Comparison of ENCODE assay signal across 8 cellular contexts in genomic region chr9:129177791-129178578, GRCh38. TPM values are rescaled to one million over a fixed set of nuclear protein-coding genes. Genes with fewer than 3 reads are reported as not detected.
DNase-seq lines count a peak whose midpoint lies in the region; ATAC-seq, FAIRE-seq and TF ChIP-seq lines count a peak whose summit lies in the region.

IER5L (minus strand) TSS chr9:129178261; CDS start chr9:129178052, 209 bp downstream.

- H3K4me1 Mint-ChIP-seq in activated naive CD8-positive, alpha-beta T cell treated with anti-CD3 and anti-CD28 coated beads, Interleukin-2, amount 10 ng/mL, durations not matched to agents 7 days and 5 days, result peaks cover 8% of the 10 kb centered on the region

- H3K4me3 ChIP-seq in pancreas, result peak within 1 kb of the TSS; percentile 59 to 83 (median 63)
- H3K4me3 ChIP-seq in thyroid gland (replicated peaks in 1 of 3), result peak within 1 kb of the TSS; percentile 61 to 95 (median 81)

- H3K27me3 ChIP-seq in pancreas (no peaks in the 10 kb centered on the region), thyroid gland (no peaks in the 10 kb centered on the region)

- H3K27me3 Mint-ChIP-seq in activated naive CD8-positive, alpha-beta T cell treated with anti-CD3 and anti-CD28 coated beads, Interleukin-2, amount 10 ng/mL, durations not matched to agents 7 days and 5 days, result peaks cover 6% of the 10 kb centered on the region

- TF ChIP-seq POLR2A in GM10847 (IDR thresholded peaks at IDR 0.05; ENCODE audit: extremely low read depth, insufficient read length) (peak; percentile 94), thyroid gland (IDR thresholded peaks at IDR 0.05) (peak; percentile 65 to 99)

- H3K9me3 ChIP-seq in pancreas, result no peaks in the 10 kb centered on the region
- H3K9me3 ChIP-seq in thyroid gland, result no peaks in the 10 kb centered on the region

- peaks cover 0 to 11% (median 7%) of the 10 kb centered on the region in 3 donors for H3K4me1 ChIP-seq in pancreas
- peaks cover 21 to 22% of the 10 kb centered on the region in 2 donors for H3K4me1 ChIP-seq in thyroid gland

- FAIRE-seq in pancreas (lab: Jason Lieb, UNC), result no peak

- peak; percentile 76 for ATAC-seq in HG02623 (IDR thresholded peaks at IDR 0.05; ENCODE audit: unreplicated experiment)
- ATAC-seq in activated naive CD8-positive, alpha-beta T cell treated with anti-CD3 and anti-CD28 coated beads, Interleukin-2, amount 10 ng/mL, durations not matched to agents 7 days and 5 days (ENCODE audit: low read depth), result peak; percentile 83
- peak; percentile 84 for ATAC-seq in Right ventricle myocardium inferior
- ATAC-seq in pancreas, result peak; percentile 69 to 85 (median 80)

- DNase-seq in NCI-H1092 treated with DMSO at 0.1 percent for 48 hours (lab: John Stamatoyannopoulos, UW), result peak; percentile 95
- DNase-seq in SKM-1 treated with dmso at 0.1 percent for 144 hours (lab: John Stamatoyannopoulos, UW; ENCODE audit: unreplicated experiment), result peak; percentile 86
- DNase-seq in activated naive CD8-positive, alpha-beta T cell treated with anti-CD3 and anti-CD28 coated beads, Interleukin-2, amount 10 ng/mL, durations not matched to agents 7 days and 5 days, result peak; percentile 95
- peak; percentile 98 for DNase-seq in Right ventricle myocardium inferior (ENCODE audit: missing footprints)
- DNase-seq in pancreas, result peak; percentile 92 to 99 (median 96)
- DNase-seq in thyroid gland, result peak; percentile 95 to 96

- no peaks in the 10 kb centered on the region for H3K36me3 Mint-ChIP-seq in activated naive CD8-positive, alpha-beta T cell treated with anti-CD3 and anti-CD28 coated beads, Interleukin-2, amount 10 ng/mL, durations not matched to agents 7 days and 5 days

- H3K9me3 Mint-ChIP-seq in activated naive CD8-positive, alpha-beta T cell treated with anti-CD3 and anti-CD28 coated beads, Interleukin-2, amount 10 ng/mL, durations not matched to agents 7 days and 5 days, result no peaks in the 10 kb centered on the region

- H3K27ac ChIP-seq in pancreas, result peak within 1 kb of the TSS; percentile 63 to 99 (median 94)
- peak within 1 kb of the TSS; percentile 94 to 100 (median 98) for H3K27ac ChIP-seq in thyroid gland

- H3K36me3 ChIP-seq in pancreas (no peaks in the 10 kb centered on the region), thyroid gland (no peaks in the 10 kb centered on the region)

- H3K27ac Mint-ChIP-seq in activated naive CD8-positive, alpha-beta T cell treated with anti-CD3 and anti-CD28 coated beads, Interleukin-2, amount 10 ng/mL, durations not matched to agents 7 days and 5 days, result peak within 1 kb of the TSS; percentile 76

- POLR2A ChIA-PET in activated naive CD8-positive, alpha-beta T cell treated with anti-CD3 and anti-CD28 coated beads, Interleukin-2, amount 10 ng/mL, durations not matched to agents 7 days and 5 days (lab: Charles Lee), result interaction anchor here (0.6 to 5.2 kb wide), 37 partner anchors 9 to 450 kb away, joined by 3 to 44 read pairs (median 4); partner anchors contain the start of gene NTMT1

- WGBS in pancreas, 2 donors, result 1% methylated on average over 60 to 91 of the region's 91 CpGs
- 0% methylated on average over 12 of the region's 91 CpGs; no CpG with 5 or more reads in 1 of the 2 donors for WGBS in thyroid gland, 2 donors

- TF ChIP-seq CTCF in pancreas (IDR thresholded peaks at IDR 0.05) (no peak), thyroid gland (IDR thresholded peaks at IDR 0.05) (no peak)

- peak within 1 kb of the TSS; percentile 89 for H3K4me3 Mint-ChIP-seq in activated naive CD8-positive, alpha-beta T cell treated with anti-CD3 and anti-CD28 coated beads, Interleukin-2, amount 10 ng/mL, durations not matched to agents 7 days and 5 days

- intact Hi-C loops in Right ventricle myocardium inferior (cut with DNase I) (loop anchor here (2.0 to 10.0 kb wide), 4 partner anchors 77 to 304 kb away; no protein-coding TSS in a partner anchor), pancreas (cut with DNase I) (loop anchor here in 2 of 3 donors (10.0 kb wide), 4 partner anchors 147 to 437 kb away; no protein-coding TSS in a partner anchor), thyroid gland (cut with DNase I) (loop anchor here (5.0 kb wide), 1 partner anchor 36 kb away; no protein-coding TSS in a partner anchor)

RNA-seq across cellular contexts. Expression of gene IER5L, which starts in this region (rescaled TPM):
- total RNA-seq in activated naive CD8-positive, alpha-beta T cell treated with anti-CD3 and anti-CD28 coated beads, Interleukin-2, amount 10 ng/mL, durations not matched to agents 7 days and 5 days, result 1 to 10 TPM; 8.6 to 8.8 TPM
- total RNA-seq in Right ventricle myocardium inferior (4.6 TPM), pancreas (10 to 100 TPM in 1 of 6 donors, 1 to 10 TPM in 5; 1.8 to 13.2 (median 4.6) TPM), thyroid gland (10 to 100 TPM in 3 of 4 donors, 1 to 10 TPM in 1; 7.8 to 20.2 (median 12.6) TPM)
- 10 to 100 TPM in 1 of 2 donors, 1 to 10 TPM in 1; 6.1 to 14.3 TPM for polyA plus RNA-seq in pancreas

Comparison
In these comparisons a context has a peak if more than half of its experiments do, and no peak if none do; other contexts are left out.
1. Peak in every context shown above with its lines: DNase-seq, ATAC-seq, H3K4me3 ChIP-seq and H3K27ac ChIP-seq.